11 cellular contexts compared by ENCODE assay signal in the genomic region with DNA sequence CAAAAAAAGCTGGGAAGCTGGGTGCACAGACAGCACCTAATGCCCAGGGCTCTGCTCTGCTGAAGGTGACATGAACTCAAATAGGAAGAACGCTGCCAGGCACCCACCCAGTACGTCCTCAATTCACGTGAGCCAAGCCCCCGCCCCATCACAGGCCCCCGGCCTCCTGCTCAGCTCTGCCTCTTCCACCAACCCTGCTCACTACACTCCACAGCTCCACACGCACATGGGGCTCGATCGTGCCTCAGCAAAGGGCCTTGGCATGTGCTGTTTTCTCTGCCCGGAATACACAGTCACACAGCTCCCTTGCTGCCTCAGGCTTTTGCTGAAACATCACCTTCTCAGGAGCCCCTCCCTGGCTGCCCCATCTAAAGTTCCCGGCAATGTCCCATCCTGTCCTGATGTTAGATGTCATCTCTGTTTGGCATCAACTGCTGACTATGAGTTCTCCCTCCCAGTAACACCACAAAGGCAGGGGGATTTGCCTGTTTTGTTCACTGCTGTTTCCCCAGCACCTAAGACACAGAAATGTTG. TPM values are rescaled to one million over a fixed set of nuclear protein-coding genes. Genes with fewer than 3 reads are reported as not detected.
DNase-seq lines count a peak whose midpoint lies in the region; ATAC-seq and TF ChIP-seq lines count a peak whose summit lies in the region.
"Had no signal": no experiment of that assay in that cellular context is flagged by ENCODE, and none has a peak within 500 bp of the region (broad histone marks: within the 10 kb centered on the region; RNA-seq: fewer than 3 reads in every experiment).

No MANE protein-coding gene starts in this region.

- no peak overlapping the region for H3K14ac ChIP-seq in H9 (ENCODE audit: insufficient read depth, low read length)

- no peak overlapping the region for H4K8ac ChIP-seq in H9 (replicated peaks; ENCODE audit: insufficient read length, low read depth, low read length)

- H2BK5ac ChIP-seq in H9 (ENCODE audit: insufficient read length, low read length), result no peak overlapping the region

- H3K79me2 ChIP-seq in H9 (ENCODE audit: insufficient read depth, low read length), result peaks cover 20% of the 10 kb centered on the region; the same call in 1 of the 2 replicates

- no peaks in the 10 kb centered on the region for H3K23me2 ChIP-seq in H9 (ENCODE audit: insufficient read length, low read depth, low read length, poor library complexity, severe bottlenecking)

- no CpG with 5 or more reads among the region's 10 CpGs for WGBS in H9 (ENCODE audit: extremely low coverage, insufficient read length, low lambda C conversion rate)

- H2AFZ ChIP-seq in H9 (ENCODE audit: low read length), result no peak overlapping the region

- H2BK12ac ChIP-seq in H9 (ENCODE audit: insufficient read length, low read depth, low read length), result no peak overlapping the region

- H3K56ac ChIP-seq in H9 (ENCODE audit: insufficient read length, low read depth, low read length), result no peak overlapping the region

- TF ChIP-seq CTCF in H9 (conservative IDR thresholded peaks at IDR 0.05) (no peak), mesothelial cell of epicardium (IDR thresholded peaks at IDR 0.05; ENCODE audit: unreplicated experiment) (no peak)

- no peak overlapping the region for H2BK120ac ChIP-seq in H9 (ENCODE audit: low read depth, low read length, poor library complexity, severe bottlenecking)

- no peak overlapping the region for H4K5ac ChIP-seq in H9 (ENCODE audit: insufficient read length, low read depth, low read length)

- H3K27ac Mint-ChIP-seq in CD4-positive, CD25-positive, alpha-beta regulatory T cell, result peak overlapping the region; percentile 97 to 98 (median 97)
- peak overlapping the region in 2 of 3 experiments; percentile 9 to 48; a peak in 2 of 7 replicates for H3K27ac Mint-ChIP-seq in H9
- peak overlapping the region; percentile 87 for H3K27ac Mint-ChIP-seq in activated T-helper 17 cell treated with anti-CD3 and anti-CD28 coated beads, Interleukin-2, amount 50 U/mL, for 72 hours
- no peak overlapping the region for H3K27ac Mint-ChIP-seq in mesothelial cell of epicardium

- H3K9me3 ChIP-seq in CD4-positive, CD25-positive, alpha-beta regulatory T cell (ENCODE audit: control insufficient read depth in 2 of 2, low read length in 2 of 2), result peaks cover 0 to 5% of the 10 kb centered on the region in 2 experiments
- no peaks in the 10 kb centered on the region for H3K9me3 ChIP-seq in H9 (ENCODE audit: control insufficient read depth, low read depth, low read length)
- H3K9me3 ChIP-seq: neutrophil had no signal

- peaks cover 13% of the 10 kb centered on the region for H3K36me3 Mint-ChIP-seq in CD4-positive, CD25-positive, alpha-beta regulatory T cell
- H3K36me3 Mint-ChIP-seq in H9 (ENCODE audit: insufficient read depth in 1 of 3, low read depth in 3 of 3) (peaks cover 29 to 50% (median 44%) of the 10 kb centered on the region in 3 experiments), mesothelial cell of epicardium (peaks cover 10% of the 10 kb centered on the region)
- peaks cover 63% of the 10 kb centered on the region for H3K36me3 Mint-ChIP-seq in activated T-helper 17 cell treated with anti-CD3 and anti-CD28 coated beads, Interleukin-2, amount 50 U/mL, for 72 hours (ENCODE audit: low read depth)

- H2BK15ac ChIP-seq in H9 (ENCODE audit: low read depth, low read length), result no peak overlapping the region

- no peaks in the 10 kb centered on the region for H3K27me3 ChIP-seq in CD4-positive, CD25-positive, alpha-beta regulatory T cell (ENCODE audit: control insufficient read depth, insufficient read depth, low read length)
- no peaks in the 10 kb centered on the region for H3K27me3 ChIP-seq in H9 (ENCODE audit: insufficient read depth, low read length)
- H3K27me3 ChIP-seq: dorsolateral prefrontal cortex, neutrophil had no signal

- DNase-seq in CD4-positive, CD25-positive, alpha-beta regulatory T cell, result no peak
- DNase-seq in H9 (peak; percentile 24), mesothelial cell of epicardium (ENCODE audit: low spot score in 2 of 2, unreplicated experiment in 2 of 2) (no peak), HCEC 1CT (no peak)
- DNase-seq: DMS153 had no signal

- no peak overlapping the region for H3T11ph ChIP-seq in H9 (ENCODE audit: low read length)

- H3K9ac ChIP-seq in H9 (ENCODE audit: extremely low read depth, insufficient read length, low read length), result no peak overlapping the region

- H3K4me3 ChIP-seq in CD4-positive, CD25-positive, alpha-beta regulatory T cell (ENCODE audit: low read depth, low read length), result peak overlapping the region; percentile 84

- H3K9me3 Mint-ChIP-seq in CD4-positive, CD25-positive, alpha-beta regulatory T cell, result peaks cover 0 to 6% (median 0%) of the 10 kb centered on the region in 7 donors
- H3K9me3 Mint-ChIP-seq in H9 (no peaks in the 10 kb centered on the region), mesothelial cell of epicardium (no peaks in the 10 kb centered on the region)
- H3K9me3 Mint-ChIP-seq in activated T-helper 17 cell treated with anti-CD3 and anti-CD28 coated beads, Interleukin-2, amount 50 U/mL, for 72 hours, result no peaks in the 10 kb centered on the region

- H3K27ac ChIP-seq in CD4-positive, CD25-positive, alpha-beta regulatory T cell (ENCODE audit: insufficient read depth, low read length, poor library complexity, severe bottlenecking), result peak overlapping the region; percentile 96
- H3K27ac ChIP-seq in H9 (ENCODE audit: insufficient read length, low read depth, low read length), result no peak overlapping the region

- no peaks in the 10 kb centered on the region for H3K27me3 Mint-ChIP-seq in CD4-positive, CD25-positive, alpha-beta regulatory T cell
- H3K27me3 Mint-ChIP-seq in H9 (ENCODE audit: low read depth) (no peaks in the 10 kb centered on the region), mesothelial cell of epicardium (ENCODE audit: low read depth) (no peaks in the 10 kb centered on the region)
- H3K27me3 Mint-ChIP-seq in activated T-helper 17 cell treated with anti-CD3 and anti-CD28 coated beads, Interleukin-2, amount 50 U/mL, for 72 hours, result no peaks in the 10 kb centered on the region

- peaks cover 36% of the 10 kb centered on the region for H3K36me3 ChIP-seq in CD4-positive, CD25-positive, alpha-beta regulatory T cell (ENCODE audit: control insufficient read depth, insufficient read depth, low read length)

- H4K91ac ChIP-seq in H9 (ENCODE audit: insufficient read length, low read depth, low read length), result no peak overlapping the region

- peaks cover 33% of the 10 kb centered on the region for H3K4me1 ChIP-seq in CD4-positive, CD25-positive, alpha-beta regulatory T cell (ENCODE audit: control insufficient read depth, insufficient read depth, low read length, poor library complexity, severe bottlenecking)
- H3K4me1 ChIP-seq in H9 (ENCODE audit: insufficient read depth, low read length), result peaks cover 6% of the 10 kb centered on the region; the same call in 1 of the 2 replicates

- no peaks in the 10 kb centered on the region for H4K20me1 ChIP-seq in H9 (ENCODE audit: control insufficient read depth, insufficient read depth, insufficient read length)

- no peak overlapping the region for H3K4ac ChIP-seq in H9 (ENCODE audit: low read depth, low read length)

- peaks cover 14 to 44% (median 25%) of the 10 kb centered on the region in 4 donors for H3K4me1 Mint-ChIP-seq in CD4-positive, CD25-positive, alpha-beta regulatory T cell
- peaks cover 19 to 20% of the 10 kb centered on the region in 2 experiments for H3K4me1 Mint-ChIP-seq in H9
- peaks cover 17% of the 10 kb centered on the region for H3K4me1 Mint-ChIP-seq in activated T-helper 17 cell treated with anti-CD3 and anti-CD28 coated beads, Interleukin-2, amount 50 U/mL, for 72 hours
- peaks cover 20% of the 10 kb centered on the region for H3K4me1 Mint-ChIP-seq in mesothelial cell of epicardium

- H3K4me2 ChIP-seq in H9 (ENCODE audit: insufficient read depth, insufficient read length, low read length), result peak overlapping the region; percentile 89

- no peak overlapping the region for H3K18ac ChIP-seq in H9 (ENCODE audit: insufficient read length, low read depth, low read length)

- no peak for ATAC-seq in CD4-positive, CD25-positive, alpha-beta regulatory T cell (ENCODE audit: low read depth in 2 of 2)
- no peak for ATAC-seq in activated T-helper 17 cell treated with anti-CD3 and anti-CD28 coated beads, Interleukin-2, amount 50 U/mL, for 72 hours (replicated peaks)
- ATAC-seq in GM18519 (IDR thresholded peaks at IDR 0.05; ENCODE audit: low FRiP score, unreplicated experiment) (no peak), GM21447 (IDR thresholded peaks at IDR 0.05; ENCODE audit: unreplicated experiment) (no peak), GM21381 (IDR thresholded peaks at IDR 0.05; ENCODE audit: unreplicated experiment) (no peak)

- H3K79me1 ChIP-seq in H9 (ENCODE audit: insufficient read depth, low read depth, low read length, poor library complexity, severe bottlenecking), result peaks cover 5% of the 10 kb centered on the region

- H2BK20ac ChIP-seq in H9 (ENCODE audit: low read depth, low read length, poor library complexity, severe bottlenecking), result no peak overlapping the region

- H3K23ac ChIP-seq in H9 (ENCODE audit: insufficient read length, low read depth, low read length), result no peak overlapping the region

- peak overlapping the region; percentile 91 to 99 (median 94) for H3K4me3 Mint-ChIP-seq in CD4-positive, CD25-positive, alpha-beta regulatory T cell
- H3K4me3 Mint-ChIP-seq in H9 (peak overlapping the region; percentile 86 to 95), mesothelial cell of epicardium (peak overlapping the region; percentile 93)
- H3K4me3 Mint-ChIP-seq in activated T-helper 17 cell treated with anti-CD3 and anti-CD28 coated beads, Interleukin-2, amount 50 U/mL, for 72 hours, result peak overlapping the region; percentile 87

- H2AK5ac ChIP-seq in H9 (ENCODE audit: insufficient read length, low read length), result no peak overlapping the region

RNA-seq across cellular contexts. Expression of a gene that starts 2.3 kb away (rescaled TPM):
- 114 TPM for total RNA-seq in CD4-positive, CD25-positive, alpha-beta regulatory T cell
- polyA plus RNA-seq in CD4-positive, CD25-positive, alpha-beta regulatory T cell, result 10 to 100 TPM; 24.1 to 31.9 (median 30.7) TPM
- total RNA-seq in H9 (2021) (67.8 and 73.1 TPM in 2 replicates), mesothelial cell of epicardium (83.8 to 88.3 TPM (median 87.3 TPM) in 3 replicates)
- total RNA-seq in activated T-helper 17 cell treated with anti-CD3 and anti-CD28 coated beads, Interleukin-2, amount 50 U/mL, for 72 hours, result 10 to 100 TPM; 47.8 to 79.6 TPM

RNA-seq across cellular contexts. Expression of a gene that starts 7.4 kb away (rescaled TPM):
- total RNA-seq in CD4-positive, CD25-positive, alpha-beta regulatory T cell, result 84.4 TPM
- polyA plus RNA-seq in CD4-positive, CD25-positive, alpha-beta regulatory T cell, result 100 to 1,000 TPM; 123 to 168 (median 142) TPM
- 46.9 and 57.0 TPM in 2 replicates for total RNA-seq in H9 (2021)
- 10 to 100 TPM; 57.0 to 70.7 TPM for total RNA-seq in activated T-helper 17 cell treated with anti-CD3 and anti-CD28 coated beads, Interleukin-2, amount 50 U/mL, for 72 hours
- 8.0 to 8.3 TPM (median 8.3 TPM) in 3 replicates for total RNA-seq in mesothelial cell of epicardium

RNA-seq across cellular contexts. Expression of a gene that starts 17.8 kb away (rescaled TPM):
- 155 TPM for total RNA-seq in CD4-positive, CD25-positive, alpha-beta regulatory T cell
- 10 to 100 TPM; 42.1 to 51.0 (median 45.7) TPM for polyA plus RNA-seq in CD4-positive, CD25-positive, alpha-beta regulatory T cell
- total RNA-seq in H9 (2021) (12.7 and 13.4 TPM in 2 replicates), mesothelial cell of epicardium (25.0 to 27.1 TPM (median 25.1 TPM) in 3 replicates)
- 100 to 1,000 TPM in 1 of 2 donors, 10 to 100 TPM in 1; 79.9 to 100 TPM for total RNA-seq in activated T-helper 17 cell treated with anti-CD3 and anti-CD28 coated beads, Interleukin-2, amount 50 U/mL, for 72 hours

RNA-seq across cellular contexts. Expression of a gene that starts 33.2 kb away (rescaled TPM):
- 120 TPM for total RNA-seq in CD4-positive, CD25-positive, alpha-beta regulatory T cell
- polyA plus RNA-seq in CD4-positive, CD25-positive, alpha-beta regulatory T cell, result 10 to 100 TPM; 29.9 to 48.5 (median 40.4) TPM
- total RNA-seq in H9 (2021) (49.5 and 51.8 TPM in 2 replicates), mesothelial cell of epicardium (84.2 to 93.4 TPM (median 87.1 TPM) in 3 replicates)
- 10 to 100 TPM; 46.3 to 85.6 TPM for total RNA-seq in activated T-helper 17 cell treated with anti-CD3 and anti-CD28 coated beads, Interleukin-2, amount 50 U/mL, for 72 hours

RNA-seq across cellular contexts. Expression of a gene that starts 42.7 kb away (rescaled TPM):
- total RNA-seq in CD4-positive, CD25-positive, alpha-beta regulatory T cell, result 85.3 TPM
- 1 to 10 TPM; 4.1 to 7.2 (median 5.9) TPM for polyA plus RNA-seq in CD4-positive, CD25-positive, alpha-beta regulatory T cell
- 2.4 and 3.3 TPM in 2 replicates for total RNA-seq in H9 (2021)
- 100 to 1,000 TPM in 1 of 2 donors, 10 to 100 TPM in 1; 63.9 to 101 TPM for total RNA-seq in activated T-helper 17 cell treated with anti-CD3 and anti-CD28 coated beads, Interleukin-2, amount 50 U/mL, for 72 hours
- 11.3 to 12.8 TPM (median 12.2 TPM) in 3 replicates for total RNA-seq in mesothelial cell of epicardium
